ENCODE assay signal across 1 cellular context in genomic region chr22:45671783-45672563, GRCh38.
TF ChIP-seq lines count a peak whose summit lies in the region.

ATXN10 (plus strand) TSS chr22:45671834; CDS start chr22:45672064, 230 bp downstream.

TF ChIP-seq in HepG2, 621 proteins besides CTCF, POLR2A, EP300 and RAD21 (continued from another document and continues in another):
- no peak for TF ChIP-seq ZSCAN5A (CRISPR knock-in tag; IDR thresholded peaks at IDR 0.05; ENCODE audit: borderline replicate concordance)
- no peak for TF ChIP-seq HNRNPUL1 (IDR thresholded peaks at IDR 0.05; ENCODE audit: low read depth, low read length)
- TF ChIP-seq SATB2 (CRISPR knock-in tag; IDR thresholded peaks at IDR 0.05), result no peak; the same call in 1 of the 2 replicates
- TF ChIP-seq U2AF2 (IDR thresholded peaks at IDR 0.05; ENCODE audit: low read depth, low read length), result no peak
- no peak for TF ChIP-seq EZH2 (conservative IDR thresholded peaks at IDR 0.05; ENCODE audit: low read depth, low read length)
- no peak; the same call in 1 of the 2 replicates for TF ChIP-seq KLF6 (CRISPR knock-in tag; IDR thresholded peaks at IDR 0.05)
- TF ChIP-seq ZNF121 (CRISPR knock-in tag; IDR thresholded peaks at IDR 0.05), result peak; percentile 97
- TF ChIP-seq FOXC1 (CRISPR knock-in tag; IDR thresholded peaks at IDR 0.05; ENCODE audit: borderline replicate concordance), result no peak
- TF ChIP-seq IKZF1 (IDR thresholded peaks at IDR 0.05), result no peak
- no peak; the same call in 1 of the 2 replicates for TF ChIP-seq ZNF891 (CRISPR knock-in tag; IDR thresholded peaks at IDR 0.05)
- peak; percentile 57; the same call in 1 of the 2 replicates for TF ChIP-seq KDM5A (IDR thresholded peaks at IDR 0.05; ENCODE audit: borderline replicate concordance, low read length)
- TF ChIP-seq ZNF720 (CRISPR knock-in tag; IDR thresholded peaks at IDR 0.05), result no peak
- peak; percentile 83 for TF ChIP-seq GABPA (IDR thresholded peaks at IDR 0.05; ENCODE audit: low read depth, low read length)
- TF ChIP-seq GABPA (CRISPR knock-in tag; IDR thresholded peaks at IDR 0.05; ENCODE audit: low read depth), result no peak
- no peak for TF ChIP-seq ADNP (CRISPR knock-in tag; IDR thresholded peaks at IDR 0.05)
- TF ChIP-seq PHB2 (IDR thresholded peaks at IDR 0.05; ENCODE audit: partially characterized antibody), result no peak
- TF ChIP-seq ZNF784 (CRISPR knock-in tag; IDR thresholded peaks at IDR 0.05; ENCODE audit: borderline replicate concordance), result 0 out of 2 replicates have a peak, but pooled peaks have one; percentile 38
- peak; percentile 49; the same call in 1 of the 2 replicates for TF ChIP-seq KMT2B (CRISPR knock-in tag; IDR thresholded peaks at IDR 0.05)
- no peak for TF ChIP-seq TBX2 (CRISPR knock-in tag; IDR thresholded peaks at IDR 0.05; ENCODE audit: borderline replicate concordance)
- TF ChIP-seq ZNF878 (CRISPR knock-in tag; IDR thresholded peaks at IDR 0.05), result no peak
- no peak for TF ChIP-seq NR3C1 (CRISPR knock-in tag; IDR thresholded peaks at IDR 0.05)
- no peak; the same call in 1 of the 2 replicates for TF ChIP-seq CENPBD1 (CRISPR knock-in tag; IDR thresholded peaks at IDR 0.05; ENCODE audit: borderline replicate concordance, low read depth)
- TF ChIP-seq PAXIP1 (CRISPR knock-in tag; conservative IDR thresholded peaks at IDR 0.05), result no peak; the same call in 1 of the 2 replicates
- no peak; the same call in 1 of the 2 replicates for TF ChIP-seq ZNF138 (CRISPR knock-in tag; IDR thresholded peaks at IDR 0.05; ENCODE audit: low read depth)
- no peak for TF ChIP-seq ZNF704 (CRISPR knock-in tag; IDR thresholded peaks at IDR 0.05; ENCODE audit: borderline replicate concordance)
- TF ChIP-seq JUND (CRISPR knock-in tag; IDR thresholded peaks at IDR 0.05), result peak; percentile 31; the same call in 1 of the 2 replicates
- TF ChIP-seq ZBTB44 (CRISPR knock-in tag; IDR thresholded peaks at IDR 0.05), result no peak
- TF ChIP-seq RAD51 (IDR thresholded peaks at IDR 0.05; ENCODE audit: borderline replicate concordance), result no peak
- no peak for TF ChIP-seq BATF2 (CRISPR knock-in tag; IDR thresholded peaks at IDR 0.05)
- 0 out of 2 replicates have a peak, but pooled peaks have one; percentile 50 for TF ChIP-seq ZNF546 (CRISPR knock-in tag; conservative IDR thresholded peaks at IDR 0.05)
- no peak for TF ChIP-seq ZNF770 (CRISPR knock-in tag; IDR thresholded peaks at IDR 0.05)
- TF ChIP-seq SRSF9 (IDR thresholded peaks at IDR 0.05; ENCODE audit: borderline replicate concordance, insufficient read depth, low read depth, low read length, poor library complexity, severe bottlenecking), result no peak
- no peak for TF ChIP-seq ZBTB49 (CRISPR knock-in tag; IDR thresholded peaks at IDR 0.05; ENCODE audit: borderline replicate concordance)
- TF ChIP-seq ZNF326 (CRISPR knock-in tag; IDR thresholded peaks at IDR 0.05; ENCODE audit: borderline replicate concordance), result no peak
- TF ChIP-seq MEIS2 (CRISPR knock-in tag; IDR thresholded peaks at IDR 0.05), result no peak
- peak; percentile 96; the same call in 1 of the 2 replicates for TF ChIP-seq DZIP1 (CRISPR knock-in tag; IDR thresholded peaks at IDR 0.05)
- no peak for TF ChIP-seq HOXA9 (CRISPR knock-in tag; IDR thresholded peaks at IDR 0.05; ENCODE audit: borderline replicate concordance)
- no peak for TF ChIP-seq DDIT3 (CRISPR knock-in tag; IDR thresholded peaks at IDR 0.05)
- peak; percentile 35; the same call in 1 of the 2 replicates for TF ChIP-seq ZNF841 (CRISPR knock-in tag; IDR thresholded peaks at IDR 0.05; ENCODE audit: borderline replicate concordance)
- no peak for TF ChIP-seq EED (CRISPR knock-in tag; IDR thresholded peaks at IDR 0.05)
- no peak for TF ChIP-seq CHD4 (IDR thresholded peaks at IDR 0.05; ENCODE audit: borderline replicate concordance, low read length)
- no peak for TF ChIP-seq TFDP1 (CRISPR knock-in tag; IDR thresholded peaks at IDR 0.05; ENCODE audit: borderline replicate concordance)
- no peak for TF ChIP-seq CHCHD3 (CRISPR knock-in tag; IDR thresholded peaks at IDR 0.05)
- peak; percentile 85 for TF ChIP-seq POLR2G (IDR thresholded peaks at IDR 0.05; ENCODE audit: low read depth, low read length)
- no peak for TF ChIP-seq ZBTB1 (CRISPR knock-in tag; IDR thresholded peaks at IDR 0.05; ENCODE audit: borderline replicate concordance)
- TF ChIP-seq HOXA7 (CRISPR knock-in tag; IDR thresholded peaks at IDR 0.05), result no peak
- no peak for TF ChIP-seq AGO1 (IDR thresholded peaks at IDR 0.05; ENCODE audit: low read depth, low read length, poor library complexity, severe bottlenecking)
